21 cellular contexts compared by ENCODE assay signal in the genomic region with DNA sequence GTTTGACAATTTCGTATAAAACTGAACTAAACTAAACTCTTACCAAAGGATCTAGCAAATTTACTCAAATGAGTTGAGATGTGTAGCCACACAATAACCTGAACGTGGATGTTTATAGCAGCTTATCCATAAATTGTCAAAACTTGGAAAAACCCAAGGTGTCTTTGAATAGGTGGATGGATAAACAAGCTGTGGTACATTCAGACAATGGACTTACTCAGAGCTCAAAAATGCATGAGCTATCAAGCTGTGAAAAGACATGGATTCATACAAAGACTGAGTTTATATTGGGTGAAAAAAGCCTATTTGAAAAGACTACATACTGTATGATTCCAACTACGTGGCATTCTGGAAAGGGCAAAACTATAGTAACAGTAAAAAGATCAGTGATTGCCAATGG.
"Had no signal": no experiment of that assay in that cellular context is flagged by ENCODE, and none has a peak within 500 bp of the region (broad histone marks: within the 10 kb centered on the region; RNA-seq: fewer than 3 reads in every experiment).

No MANE protein-coding gene starts in this region.

- H3K4me1 ChIP-seq: gastroesophageal sphincter, heart left ventricle, lower lobe of right lung, upper lobe of left lung had no signal

- DNase-seq: activated B cell treated with CpG ODN at 0.5 μM for 24 hours; activated CD4-positive, alpha-beta T cell treated with anti-CD3 and anti-CD28 coated beads, Interleukin-2, amount 10 ng/mL, durations not matched to agents 7 days and 5 days; activated CD8-positive, alpha-beta T cell treated with anti-CD3 and anti-CD28 coated beads, Interleukin-2, amount 10 ng/mL, durations not matched to agents 7 days and 5 days; activated naive CD4-positive, alpha-beta T cell treated with Interleukin-2 at 50 U/mL for 16 hours; activated T-cell treated with anti-CD3 and anti-CD28 coated beads, Interleukin-2, amount 50 U/mL, for 24 hours; effector memory CD8-positive, alpha-beta T cell; heart left ventricle; left cardiac atrium; lower lobe of right lung; nucleus accumbens; posterior cingulate gyrus; retina; stimulated activated naive B cell treated with anti-CD40 and anti-IgM and Interleukin-4, amounts not matched to agents 10 μg/mL and 1 μg/mL and 100 μg/mL, for 72 hours; T-helper 1 cell; T-helper 9 cell; upper lobe of left lung had no signal

- H3K4me3 ChIP-seq: cardiac muscle cell, gastroesophageal sphincter, heart left ventricle, lower lobe of right lung, thoracic aorta, upper lobe of left lung had no signal

- H3K27ac ChIP-seq: cardiac muscle cell, epithelial cell of prostate, gastroesophageal sphincter, heart left ventricle, lower lobe of right lung, thoracic aorta, upper lobe of left lung had no signal

- ATAC-seq: activated CD8-positive, alpha-beta T cell treated with anti-CD3 and anti-CD28 coated beads, Interleukin-2, amount 10 ng/mL, durations not matched to agents 7 days and 5 days; effector memory CD8-positive, alpha-beta T cell; gastroesophageal sphincter; heart left ventricle; left cardiac atrium; lower lobe of right lung; natural killer cell treated with Interleukin-12 subunit alpha and Interleukin-12 subunit beta and Interleukin-15 and Interleukin-18, amount 100 ng/mL, for 72 hours; stimulated activated naive B cell treated with anti-CD40 and anti-IgM and Interleukin-4, amounts not matched to agents 10 μg/mL and 1 μg/mL and 100 μg/mL, for 72 hours had no signal

- H3K9me3 ChIP-seq: gastroesophageal sphincter, lower lobe of right lung, thoracic aorta, upper lobe of left lung had no signal

- H3K27me3 ChIP-seq: cardiac muscle cell, gastroesophageal sphincter, heart left ventricle, upper lobe of left lung had no signal

- H3K36me3 ChIP-seq: cardiac muscle cell, lower lobe of right lung, thoracic aorta, upper lobe of left lung had no signal
